Comparison of ENCODE assay signal across 2 cellular contexts in the genomic region with DNA sequence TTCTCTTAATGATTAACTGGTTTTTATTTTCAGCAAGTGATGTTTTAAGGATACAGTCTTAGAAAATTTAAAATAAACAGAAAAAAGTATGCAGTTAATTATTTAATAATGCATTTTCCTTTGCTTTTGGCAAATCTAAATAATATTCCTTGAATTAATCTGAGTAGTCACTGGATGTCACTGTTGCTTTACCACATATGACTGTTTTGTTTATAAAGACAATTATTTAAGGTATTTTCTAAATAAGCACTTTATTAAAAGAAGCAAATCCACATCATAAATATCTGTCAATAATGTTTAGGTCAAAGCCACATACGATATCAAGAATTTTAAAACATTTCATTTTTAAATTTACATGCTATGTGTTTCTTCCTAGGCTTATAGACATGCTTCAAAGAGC.
TF ChIP-seq lines count a peak whose summit lies in the region.

No MANE protein-coding gene starts in this region.

TF ChIP-seq in liver, 16 proteins besides CTCF, POLR2A, EP300 and RAD21 (continued from another document):
- TF ChIP-seq EGR1 (IDR thresholded peaks at IDR 0.05; ENCODE audit: low read depth in 2 of 2): no peak

TF ChIP-seq in HepG2, 621 proteins besides CTCF, POLR2A, EP300 and RAD21 (continued from another document):
- no peak for TF ChIP-seq TEF (CRISPR knock-in tag; IDR thresholded peaks at IDR 0.05)
- no peak for TF ChIP-seq KLF15 (CRISPR knock-in tag; IDR thresholded peaks at IDR 0.05; ENCODE audit: borderline replicate concordance)
- TF ChIP-seq PHF21A (CRISPR knock-in tag; IDR thresholded peaks at IDR 0.05): no peak
- TF ChIP-seq MAFG (CRISPR knock-in tag; IDR thresholded peaks at IDR 0.05): no peak
- no peak for TF ChIP-seq RXRB (CRISPR knock-in tag; IDR thresholded peaks at IDR 0.05; ENCODE audit: borderline replicate concordance)
- TF ChIP-seq, protein P1, sequence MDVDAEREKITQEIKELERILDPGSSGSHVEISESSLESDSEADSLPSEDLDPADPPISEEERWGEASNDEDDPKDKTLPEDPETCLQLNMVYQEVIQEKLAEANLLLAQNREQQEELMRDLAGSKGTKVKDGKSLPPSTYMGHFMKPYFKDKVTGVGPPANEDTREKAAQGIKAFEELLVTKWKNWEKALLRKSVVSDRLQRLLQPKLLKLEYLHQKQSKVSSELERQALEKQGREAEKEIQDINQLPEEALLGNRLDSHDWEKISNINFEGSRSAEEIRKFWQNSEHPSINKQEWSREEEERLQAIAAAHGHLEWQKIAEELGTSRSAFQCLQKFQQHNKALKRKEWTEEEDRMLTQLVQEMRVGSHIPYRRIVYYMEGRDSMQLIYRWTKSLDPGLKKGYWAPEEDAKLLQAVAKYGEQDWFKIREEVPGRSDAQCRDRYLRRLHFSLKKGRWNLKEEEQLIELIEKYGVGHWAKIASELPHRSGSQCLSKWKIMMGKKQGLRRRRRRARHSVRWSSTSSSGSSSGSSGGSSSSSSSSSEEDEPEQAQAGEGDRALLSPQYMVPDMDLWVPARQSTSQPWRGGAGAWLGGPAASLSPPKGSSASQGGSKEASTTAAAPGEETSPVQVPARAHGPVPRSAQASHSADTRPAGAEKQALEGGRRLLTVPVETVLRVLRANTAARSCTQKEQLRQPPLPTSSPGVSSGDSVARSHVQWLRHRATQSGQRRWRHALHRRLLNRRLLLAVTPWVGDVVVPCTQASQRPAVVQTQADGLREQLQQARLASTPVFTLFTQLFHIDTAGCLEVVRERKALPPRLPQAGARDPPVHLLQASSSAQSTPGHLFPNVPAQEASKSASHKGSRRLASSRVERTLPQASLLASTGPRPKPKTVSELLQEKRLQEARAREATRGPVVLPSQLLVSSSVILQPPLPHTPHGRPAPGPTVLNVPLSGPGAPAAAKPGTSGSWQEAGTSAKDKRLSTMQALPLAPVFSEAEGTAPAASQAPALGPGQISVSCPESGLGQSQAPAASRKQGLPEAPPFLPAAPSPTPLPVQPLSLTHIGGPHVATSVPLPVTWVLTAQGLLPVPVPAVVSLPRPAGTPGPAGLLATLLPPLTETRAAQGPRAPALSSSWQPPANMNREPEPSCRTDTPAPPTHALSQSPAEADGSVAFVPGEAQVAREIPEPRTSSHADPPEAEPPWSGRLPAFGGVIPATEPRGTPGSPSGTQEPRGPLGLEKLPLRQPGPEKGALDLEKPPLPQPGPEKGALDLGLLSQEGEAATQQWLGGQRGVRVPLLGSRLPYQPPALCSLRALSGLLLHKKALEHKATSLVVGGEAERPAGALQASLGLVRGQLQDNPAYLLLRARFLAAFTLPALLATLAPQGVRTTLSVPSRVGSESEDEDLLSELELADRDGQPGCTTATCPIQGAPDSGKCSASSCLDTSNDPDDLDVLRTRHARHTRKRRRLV (CRISPR knock-in tag; IDR thresholded peaks at IDR 0.05): no peak
- no peak for TF ChIP-seq ZBTB7B (CRISPR knock-in tag; IDR thresholded peaks at IDR 0.05)
- no peak for TF ChIP-seq ZNF562 (CRISPR knock-in tag; IDR thresholded peaks at IDR 0.05; ENCODE audit: borderline replicate concordance)
- no peak for TF ChIP-seq ZNF572 (CRISPR knock-in tag; IDR thresholded peaks at IDR 0.05)
- TF ChIP-seq, protein P2, sequence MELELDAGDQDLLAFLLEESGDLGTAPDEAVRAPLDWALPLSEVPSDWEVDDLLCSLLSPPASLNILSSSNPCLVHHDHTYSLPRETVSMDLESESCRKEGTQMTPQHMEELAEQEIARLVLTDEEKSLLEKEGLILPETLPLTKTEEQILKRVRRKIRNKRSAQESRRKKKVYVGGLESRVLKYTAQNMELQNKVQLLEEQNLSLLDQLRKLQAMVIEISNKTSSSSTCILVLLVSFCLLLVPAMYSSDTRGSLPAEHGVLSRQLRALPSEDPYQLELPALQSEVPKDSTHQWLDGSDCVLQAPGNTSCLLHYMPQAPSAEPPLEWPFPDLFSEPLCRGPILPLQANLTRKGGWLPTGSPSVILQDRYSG (CRISPR knock-in tag; IDR thresholded peaks at IDR 0.05): no peak
- TF ChIP-seq ZNF678 (CRISPR knock-in tag; IDR thresholded peaks at IDR 0.05): no peak
- no peak for TF ChIP-seq ZNF263 (CRISPR knock-in tag; IDR thresholded peaks at IDR 0.05)
- TF ChIP-seq KDM5A (IDR thresholded peaks at IDR 0.05; ENCODE audit: borderline replicate concordance, low read length): no peak
